Comparison of ENCODE assay signal across 8 cellular contexts in genomic region chr16:29678691-29679267, GRCh38. TPM values are rescaled to one million over a fixed set of nuclear protein-coding genes. Genes with fewer than 3 reads are reported as not detected.
DNase-seq lines count a peak whose midpoint lies in the region; ATAC-seq, FAIRE-seq and TF ChIP-seq lines count a peak whose summit lies in the region.

Gene QPRT (plus strand): TSS chr16:29679180. CDS start chr16:29679198, 18 bp downstream.

- SMC1A ChIA-PET in GM12878 (lab: Charles Lee; ENCODE audit: uncharacterized antibody, unreplicated experiment) = interaction anchor here (0.6 to 6.9 kb wide), 9 partner anchors 9 to 42 kb away, joined by 3 to 69 read pairs (median 3); partner anchors contain the start of gene SPN

- peak within 1 kb of the TSS; percentile 81 for H3K9ac ChIP-seq in GM12878 (ENCODE audit: control insufficient read depth, insufficient read depth, low read length)

- H4K20me1 ChIP-seq in GM12878 (ENCODE audit: control insufficient read depth, insufficient read depth) = no peaks in the 10 kb centered on the region

- H3K36me3 ChIP-seq in GM12878 (ENCODE audit: control insufficient read depth in 2 of 2, insufficient read depth in 2 of 2, low read length in 1 of 2) (no peaks in the 10 kb centered on the region; a peak in 1 of 4 replicates), small intestine (ENCODE audit: control insufficient read depth in 2 of 2, insufficient read depth in 2 of 2, low read length in 2 of 2) (no peaks in the 10 kb centered on the region)

- peak within 1 kb of the TSS; percentile 85 for H3K27ac ChIP-seq in GM12878 (ENCODE audit: control insufficient read depth, insufficient read depth)
- H3K27ac ChIP-seq in small intestine (ENCODE audit: low read depth in 1 of 2, low read length in 1 of 2) = peak within 1 kb of the TSS; percentile 70 to 73

- FAIRE-seq in GM12878 (lab: Jason Lieb, UNC) (no peak), small intestine (lab: Jason Lieb, UNC) (no peak)

- H3K4me3 ChIP-seq in GM12878 (peak within 1 kb of the TSS; percentile 84), small intestine (ENCODE audit: low read depth in 1 of 2, low read length in 2 of 2) (peak within 1 kb of the TSS; percentile 10 to 54)

- TF ChIP-seq CTCF in GM12878 (IDR thresholded peaks at IDR 0.05 in 2 of 3, conservative IDR thresholded peaks at IDR 0.05 in 1 of 3; ENCODE audit: control insufficient read depth in 2 of 3, extremely low read depth in 1 of 3, insufficient read depth in 1 of 3, low read depth in 3 of 3, low read length in 3 of 3) = no peak

- H3K27me3 ChIP-seq in GM12878 (replicated peaks in 1 of 2; ENCODE audit: control insufficient read depth in 2 of 2, insufficient read depth in 2 of 2, low read length in 1 of 2) = no peaks in the 10 kb centered on the region
- H3K27me3 ChIP-seq in small intestine (ENCODE audit: control insufficient read depth in 2 of 2, insufficient read depth in 2 of 2, low read length in 2 of 2) = no peaks in the 10 kb centered on the region

- H3K4me1 ChIP-seq in GM12878 (ENCODE audit: control insufficient read depth, insufficient read depth, low read length) (peaks cover 8% of the 10 kb centered on the region; the same call in 1 of the 2 replicates), small intestine (ENCODE audit: control insufficient read depth in 2 of 2, insufficient read depth in 1 of 2, low read depth in 1 of 2, low read length in 1 of 2) (peaks cover 0 to 4% of the 10 kb centered on the region in 2 donors)

- TF ChIP-seq EP300 in GM12878 (IDR thresholded peaks at IDR 0.05; ENCODE audit: borderline replicate concordance in 1 of 2, control insufficient read depth in 1 of 2, low read depth in 2 of 2, low read length in 2 of 2) = no peak

- no TSS peak for BruUV-seq in GM12878 (replicated peaks; lab: Mats Ljungman, UMichigan)

- peak within 1 kb of the TSS; percentile 52 for H2AFZ ChIP-seq in GM12878 (ENCODE audit: control insufficient read depth, low read depth, low read length)

- POLR2A ChIA-PET in GM12878 (lab: Charles Lee) = interaction anchor here (0.5 to 3.4 kb wide), 9 partner anchors 9 to 76 kb away, joined by 3 to 28 read pairs (median 5); partner anchors contain the start of gene SPN

- peaks cover 14% of the 10 kb centered on the region for H3K79me2 ChIP-seq in GM12878 (ENCODE audit: control insufficient read depth, insufficient read depth, low read length)

- intact Hi-C loops in GM12878 (cut with micrococcal nuclease; ENCODE audit: unreplicated experiment) = loop anchor here (5.0 kb wide), 1 partner anchor 36 kb away; no protein-coding TSS in a partner anchor

- H3K9me3 ChIP-seq in GM12878 (replicated peaks; ENCODE audit: control insufficient read depth, insufficient read depth, low read length) (no peaks in the 10 kb centered on the region), small intestine (ENCODE audit: control insufficient read depth, low read depth) (no peaks in the 10 kb centered on the region)

- peak; percentile 67 for TF ChIP-seq POLR2A in GM12878 (IDR thresholded peaks at IDR 0.05; ENCODE audit: low read depth, low read length)

- peak; percentile 32 for DNase-seq in NOMO-1 treated with DMSO at 0.1 percent for 48 hours (lab: John Stamatoyannopoulos, UW; ENCODE audit: unreplicated experiment)
- no peak for DNase-seq in NOMO-1 treated with dmso at 0.1 percent for 144 hours (lab: John Stamatoyannopoulos, UW; ENCODE audit: unreplicated experiment)
- DNase-seq in NCI-H2227 (lab: John Stamatoyannopoulos, UW; ENCODE audit: unreplicated experiment) = peak; percentile 83
- no peak for DNase-seq in GM12878 (ENCODE audit: low read depth, low spot score)
- DNase-seq in iPS-NIHi7 (ENCODE audit: extremely low spot score) = peak; percentile 95
- peak; percentile 67 for DNase-seq in small intestine
- no peak for DNase-seq in dermis blood vessel endothelial cell

- in situ Hi-C loops in GM12878 (cut with MboI) = no loop called here

- WGBS in GM12878 (ENCODE audit: insufficient coverage, insufficient replicate concordance, low lambda C conversion rate, missing lambda C conversion rate) = 94% methylated on average over 3 of the region's 5 CpGs
- 43 to 55% (median 44%) methylated on average over 5 of the region's 5 CpGs for WGBS in small intestine, 3 donors

- CTCF ChIA-PET in GM12878 (lab: Yijun Ruan, JAX) = interaction anchor here (1.0 to 2.9 kb wide), 10 partner anchors 10 to 37 kb away, joined by 3 to 17 read pairs (median 6); partner anchors contain the start of gene SPN

- RAD21 ChIA-PET in GM12878 (lab: Charles Lee; ENCODE audit: unreplicated experiment) = interaction anchor here (0.6 to 5.7 kb wide), 14 partner anchors 10 to 354 kb away, joined by 3 to 66 read pairs (median 4); partner anchors contain the start of genes MVP and SPN

- TF ChIP-seq RAD21 in GM12878 (IDR thresholded peaks at IDR 0.05; ENCODE audit: insufficient read depth, low read depth, low read length) = no peak

- ATAC-seq in GM12878 (peak; percentile 82), GM19467 (IDR thresholded peaks at IDR 0.05; ENCODE audit: unreplicated experiment) (no peak)

- peak within 1 kb of the TSS; percentile 95 for H3K4me2 ChIP-seq in GM12878 (ENCODE audit: control insufficient read depth, insufficient read depth)

TF ChIP-seq in GM12878, 131 proteins besides CTCF, POLR2A, EP300 and RAD21 (continues in another document):
- TF ChIP-seq RELB (IDR thresholded peaks at IDR 0.05; ENCODE audit: low read depth) = no peak
- TF ChIP-seq NR2C2 (IDR thresholded peaks at IDR 0.05; ENCODE audit: borderline replicate concordance, control insufficient read depth, insufficient read length, low read depth) = no peak
- peak; percentile 6; the same call in 1 of the 2 replicates for TF ChIP-seq SMC3 (IDR thresholded peaks at IDR 0.05; ENCODE audit: borderline replicate concordance, low read length)
- TF ChIP-seq, protein P1, sequence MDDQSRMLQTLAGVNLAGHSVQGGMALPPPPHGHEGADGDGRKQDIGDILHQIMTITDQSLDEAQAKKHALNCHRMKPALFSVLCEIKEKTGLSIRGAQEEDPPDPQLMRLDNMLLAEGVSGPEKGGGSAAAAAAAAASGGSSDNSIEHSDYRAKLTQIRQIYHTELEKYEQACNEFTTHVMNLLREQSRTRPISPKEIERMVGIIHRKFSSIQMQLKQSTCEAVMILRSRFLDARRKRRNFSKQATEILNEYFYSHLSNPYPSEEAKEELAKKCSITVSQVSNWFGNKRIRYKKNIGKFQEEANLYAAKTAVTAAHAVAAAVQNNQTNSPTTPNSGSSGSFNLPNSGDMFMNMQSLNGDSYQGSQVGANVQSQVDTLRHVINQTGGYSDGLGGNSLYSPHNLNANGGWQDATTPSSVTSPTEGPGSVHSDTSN (IDR thresholded peaks at IDR 0.05; ENCODE audit: insufficient replicate concordance, low read depth, low read length) = peak; percentile 24
- TF ChIP-seq BACH1 (IDR thresholded peaks at IDR 0.05; ENCODE audit: borderline replicate concordance) = no peak
- no peak for TF ChIP-seq EZH2 (IDR thresholded peaks at IDR 0.05; ENCODE audit: borderline replicate concordance, control insufficient read depth, low read depth, low read length)

RNA-seq across cellular contexts. Expression of gene QPRT, which starts in this region (rescaled TPM):
- 28.0 and 32.4 TPM in 2 replicates for total RNA-seq in GM12878 (2013; cell fraction: nucleolus; rRNA removed)
- 32.1 and 36.4 TPM in 2 replicates for total RNA-seq in GM12878 (2014; rRNA removed)
- 15.6 and 16.4 TPM in 2 replicates for total RNA-seq in GM12878 (2014; rRNA removed; fragmentation: Illumina TruSeq; extraction: Trizol)
- 34.8 and 35.7 TPM in 2 replicates for total RNA-seq in GM12878 (2021)
- 14.8 TPM for polyA plus RNA-seq in GM12878 (2011; ENCODE audit: low read depth)
- polyA plus RNA-seq in GM12878 (2011; rRNA removed) = 25.7 and 43.0 TPM in 2 replicates
- 57.2 and 75.7 TPM in 2 replicates for polyA plus RNA-seq in GM12878 (2011; cell fraction: cytosol; rRNA removed)
- polyA plus RNA-seq in GM12878 (2011; cell fraction: nucleus; rRNA removed) = 36.7 and 44.1 TPM in 2 replicates
- polyA plus RNA-seq in GM12878 (2012) = 52.2 and 54.7 TPM in 2 replicates
- 19.2 and 19.9 TPM in 2 replicates for polyA plus RNA-seq in GM12878 (2014; fragmentation: Illumina TruSeq; extraction: Trizol)
- 1 to 10 TPM; 2.7 to 6.9 TPM for polyA plus RNA-seq in GM12878 (2014; fragmentation: Nextera tagmentation; extraction: Ambion mirVana)
- 30.1 and 31.3 TPM in 2 replicates for polyA plus RNA-seq in GM12878 (2014; rRNA removed)
- polyA plus RNA-seq in GM12878 (2016; fragmentation: Nextera tagmentation; extraction: Ambion mirVana) = 10 to 100 TPM; 31.4 to 34.7 TPM
- 27.3 and 44.8 TPM in 2 replicates for polyA minus RNA-seq in GM12878 (2011; rRNA and poly(A)+ RNA removed)
- 20.3 and 25.0 TPM in 2 replicates for polyA minus RNA-seq in GM12878 (2011; cell fraction: cytosol; rRNA and poly(A)+ RNA removed)
- 5.8 and 9.1 TPM in 2 replicates for polyA minus RNA-seq in GM12878 (2011; cell fraction: nucleus; rRNA and poly(A)+ RNA removed)
- polyA plus RNA-seq in small intestine = 10 to 100 TPM; 30.2 to 32.4 (median 31.6) TPM
- 0.28 and 1.0 TPM in 2 replicates for total RNA-seq in dermis blood vessel endothelial cell

Comparison
In these comparisons a context has a peak if more than half of its experiments do, and no peak if none do; other contexts are left out.
1. DNase-seq: peak in NOMO-1 treated with DMSO at 0.1 percent for 48 hours (single experiment), NCI-H2227 (single experiment), iPS-NIHi7 (single experiment) and small intestine (single experiment); none in NOMO-1 treated with dmso at 0.1 percent for 144 hours (single experiment), GM12878 (single experiment) and dermis blood vessel endothelial cell (single experiment).